Comparison of ENCODE assay signal across 25 cellular contexts in genomic region chr12:24776856-24777255, GRCh38.
DNase-seq lines count a peak whose midpoint lies in the region; TF ChIP-seq lines count a peak whose summit lies in the region.
"Had no signal": no experiment of that assay in that cellular context is flagged by ENCODE, and none has a peak within 500 bp of the region (broad histone marks: within the 10 kb centered on the region; RNA-seq: fewer than 3 reads in every experiment).

No MANE protein-coding gene starts in this region.

- H3K27me3 Mint-ChIP-seq in progenitor cell of endocrine pancreas, result no peaks in the 10 kb centered on the region
- H3K27me3 Mint-ChIP-seq: activated naive CD8-positive, alpha-beta T cell treated with anti-CD3 and anti-CD28 coated beads, Interleukin-2, amount 50 U/mL, for 24 hours had no signal

- H3K36me3 ChIP-seq in OCI-LY3 (replicated peaks; ENCODE audit: low read depth, low read length), result peaks cover 4% of the 10 kb centered on the region
- no peaks in the 10 kb centered on the region for H3K36me3 ChIP-seq in fibroblast of lung (ENCODE audit: control insufficient read depth, insufficient read depth, low read length)
- H3K36me3 ChIP-seq: ovary, upper lobe of left lung had no signal

- peak overlapping the region; percentile 69 for H3K9ac ChIP-seq in OCI-LY3 (ENCODE audit: low read length)
- H3K9ac ChIP-seq in fibroblast of lung (ENCODE audit: insufficient read depth, low read length), result no peak overlapping the region

- H3K4me3 Mint-ChIP-seq in progenitor cell of endocrine pancreas (ENCODE audit: low read depth), result no peak overlapping the region
- H3K4me3 Mint-ChIP-seq: activated CD4-positive, alpha-beta T cell treated with anti-CD3 and anti-CD28 coated beads, Interleukin-2, amount 10 ng/mL, durations not matched to agents 24 days and 14 days; activated naive CD8-positive, alpha-beta T cell treated with anti-CD3 and anti-CD28 coated beads, Interleukin-2, amount 50 U/mL, for 24 hours; activated T-cell treated with anti-CD3 and anti-CD28 coated beads, Interleukin-2, amount 50 U/mL, for 4 hours; brain; naive thymus-derived CD4-positive, alpha-beta T cell had no signal

- H3K79me2 ChIP-seq in OCI-LY3 (ENCODE audit: low read length) (no peaks in the 10 kb centered on the region), fibroblast of lung (ENCODE audit: control insufficient read depth, insufficient read depth, low read length) (no peaks in the 10 kb centered on the region)

- peaks cover 31% of the 10 kb centered on the region for H3K4me1 Mint-ChIP-seq in progenitor cell of endocrine pancreas (ENCODE audit: low read depth)
- H3K4me1 Mint-ChIP-seq: activated CD4-positive, alpha-beta T cell treated with anti-CD3 and anti-CD28 coated beads, Interleukin-2, amount 10 ng/mL, durations not matched to agents 24 days and 14 days; activated naive CD8-positive, alpha-beta T cell treated with anti-CD3 and anti-CD28 coated beads, Interleukin-2, amount 50 U/mL, for 24 hours; naive thymus-derived CD4-positive, alpha-beta T cell had no signal

- H3K4me1 ChIP-seq in OCI-LY3 (ENCODE audit: low read length) (peaks cover 55% of the 10 kb centered on the region), fibroblast of lung (ENCODE audit: control insufficient read depth, extremely low read depth, insufficient read depth, low read length) (peaks cover 10% of the 10 kb centered on the region)

- H3K36me3 Mint-ChIP-seq in progenitor cell of endocrine pancreas (ENCODE audit: insufficient read depth), result no peaks in the 10 kb centered on the region
- H3K36me3 Mint-ChIP-seq: brain; naive thymus-derived CD4-positive, alpha-beta T cell had no signal

- peak overlapping the region; percentile 70 for H3K27ac ChIP-seq in OCI-LY3 (ENCODE audit: low read length)
- H3K27ac ChIP-seq in fibroblast of lung (ENCODE audit: insufficient read depth, low read length), result no peak overlapping the region
- H3K27ac ChIP-seq: C4-2B, ovary had no signal

- H3K9me3 ChIP-seq in OCI-LY3 (ENCODE audit: insufficient read depth, low read length) (peaks cover 3% of the 10 kb centered on the region; the same call in 1 of the 2 replicates), fibroblast of lung (ENCODE audit: control insufficient read depth, insufficient read depth, low read depth, low read length) (no peaks in the 10 kb centered on the region)
- H3K9me3 ChIP-seq: ovary, upper lobe of left lung had no signal

- intact Hi-C loops in posterior cingulate gyrus (cut with DNase I), result loop anchor here (5.0 kb wide), 1 partner anchor 1570 kb away; no protein-coding TSS in a partner anchor

- peak; percentile 60 for DNase-seq in EH (ENCODE audit: low read depth)
- DNase-seq in fibroblast of lung (ENCODE audit: low read depth in 2 of 2), result peak; percentile 20 to 22
- DNase-seq in progenitor cell of endocrine pancreas (ENCODE audit: low spot score, unreplicated experiment), result no peak
- DNase-seq in NCI-H82 treated with DMSO at 0.1 percent for 48 hours (lab: John Stamatoyannopoulos, UW; ENCODE audit: unreplicated experiment), result no peak
- DNase-seq in kidney glomerular epithelial cell (lab: John Stamatoyannopoulos, UW), result no peak
- DNase-seq in posterior cingulate gyrus, result no peak
- DNase-seq: activated CD4-positive, alpha-beta T cell treated with anti-CD3 and anti-CD28 coated beads, Interleukin-2, amount 10 ng/mL, durations not matched to agents 24 days and 14 days; activated naive CD8-positive, alpha-beta T cell treated with anti-CD3 and anti-CD28 coated beads, Interleukin-2, amount 50 U/mL, for 24 hours; activated T-cell treated with anti-CD3 and anti-CD28 coated beads, Interleukin-2, amount 50 U/mL, for 4 hours; Calu3; DMS79 treated with DMSO at 0.1 percent for 48 hours; effector CD4-positive, alpha-beta T cell; left ventricle myocardium superior; naive thymus-derived CD4-positive, alpha-beta T cell; NCI-H1436 treated with DMSO at 0.1 percent for 48 hours; ovary; right cardiac atrium; SHP77; stimulated activated CD4-positive, alpha-beta T cell treated with anti-CD3 and anti-CD28 coated beads, Interleukin-12 subunit alpha, Interleukin-12 subunit beta, amount 100 ng/mL, for 4 hours; stimulated activated CD4-positive, alpha-beta T cell treated with anti-CD3 and anti-CD28 coated beads, Interleukin-4, amount 100 ng/mL, for 1 hour; substantia nigra; upper lobe of left lung had no signal

- TF ChIP-seq CTCF in OCI-LY3 (IDR thresholded peaks at IDR 0.05; ENCODE audit: low read depth, low read length), result no peak
- TF ChIP-seq CTCF in fibroblast of lung (conservative IDR thresholded peaks at IDR 0.05 in 1 of 2, IDR thresholded peaks at IDR 0.05 in 1 of 2; ENCODE audit: low read depth in 1 of 2, low read length in 2 of 2), result no peak
- TF ChIP-seq CTCF in progenitor cell of endocrine pancreas (IDR thresholded peaks at IDR 0.05; ENCODE audit: unreplicated experiment), result no peak

- peak overlapping the region; percentile 65 for H3K4me3 ChIP-seq in OCI-LY3 (ENCODE audit: low read length)
- H3K4me3 ChIP-seq in fibroblast of lung (replicated peaks in 1 of 4; ENCODE audit: control extremely low read depth in 1 of 4, insufficient read depth in 1 of 4, low read depth in 3 of 4, low read length in 4 of 4), result no peak overlapping the region
- H3K4me3 ChIP-seq: ovary, upper lobe of left lung had no signal

- H3K9me3 Mint-ChIP-seq in progenitor cell of endocrine pancreas (ENCODE audit: low read depth), result no peaks in the 10 kb centered on the region
- H3K9me3 Mint-ChIP-seq: activated CD4-positive, alpha-beta T cell treated with anti-CD3 and anti-CD28 coated beads, Interleukin-2, amount 10 ng/mL, durations not matched to agents 24 days and 14 days; activated naive CD8-positive, alpha-beta T cell treated with anti-CD3 and anti-CD28 coated beads, Interleukin-2, amount 50 U/mL, for 24 hours; activated T-cell treated with anti-CD3 and anti-CD28 coated beads, Interleukin-2, amount 50 U/mL, for 4 hours; naive thymus-derived CD4-positive, alpha-beta T cell had no signal

- peak overlapping the region; percentile 2; the same call in 1 of the 2 replicates for H2AFZ ChIP-seq in OCI-LY3 (ENCODE audit: low read depth, low read length)
- no peak overlapping the region for H2AFZ ChIP-seq in fibroblast of lung (ENCODE audit: low read length)

- H3K27ac Mint-ChIP-seq in progenitor cell of endocrine pancreas, result peak overlapping the region; percentile 5
- H3K27ac Mint-ChIP-seq: activated CD4-positive, alpha-beta T cell treated with anti-CD3 and anti-CD28 coated beads, Interleukin-2, amount 10 ng/mL, durations not matched to agents 24 days and 14 days; activated naive CD8-positive, alpha-beta T cell treated with anti-CD3 and anti-CD28 coated beads, Interleukin-2, amount 50 U/mL, for 24 hours; naive thymus-derived CD4-positive, alpha-beta T cell had no signal

- H3K27me3 ChIP-seq in OCI-LY3 (ENCODE audit: low read depth, low read length) (no peaks in the 10 kb centered on the region), fibroblast of lung (ENCODE audit: control insufficient read depth, insufficient read depth, low read length) (no peaks in the 10 kb centered on the region)
- H3K27me3 ChIP-seq: ovary, upper lobe of left lung had no signal

- H4K20me1 ChIP-seq in OCI-LY3 (ENCODE audit: insufficient read depth, low read length) (no peaks in the 10 kb centered on the region), fibroblast of lung (ENCODE audit: control insufficient read depth, extremely low read depth, insufficient read depth, low read length) (no peaks in the 10 kb centered on the region)

- H3K4me2 ChIP-seq in OCI-LY3 (ENCODE audit: low read length) (peak overlapping the region; percentile 76), fibroblast of lung (ENCODE audit: extremely low read depth, insufficient read depth, low read length) (peak overlapping the region; percentile 15)

Comparison
In these comparisons a context has a peak if more than half of its experiments do, and no peak if none do; other contexts are left out.
1. DNase-seq: peak in EH (single experiment) and fibroblast of lung (2 of 2); none in progenitor cell of endocrine pancreas (single experiment), NCI-H82 treated with DMSO at 0.1 percent for 48 hours (single experiment), kidney glomerular epithelial cell (single experiment) and posterior cingulate gyrus (0 of 10).